1 cellular context compared by ENCODE assay signal in the genomic region with DNA sequence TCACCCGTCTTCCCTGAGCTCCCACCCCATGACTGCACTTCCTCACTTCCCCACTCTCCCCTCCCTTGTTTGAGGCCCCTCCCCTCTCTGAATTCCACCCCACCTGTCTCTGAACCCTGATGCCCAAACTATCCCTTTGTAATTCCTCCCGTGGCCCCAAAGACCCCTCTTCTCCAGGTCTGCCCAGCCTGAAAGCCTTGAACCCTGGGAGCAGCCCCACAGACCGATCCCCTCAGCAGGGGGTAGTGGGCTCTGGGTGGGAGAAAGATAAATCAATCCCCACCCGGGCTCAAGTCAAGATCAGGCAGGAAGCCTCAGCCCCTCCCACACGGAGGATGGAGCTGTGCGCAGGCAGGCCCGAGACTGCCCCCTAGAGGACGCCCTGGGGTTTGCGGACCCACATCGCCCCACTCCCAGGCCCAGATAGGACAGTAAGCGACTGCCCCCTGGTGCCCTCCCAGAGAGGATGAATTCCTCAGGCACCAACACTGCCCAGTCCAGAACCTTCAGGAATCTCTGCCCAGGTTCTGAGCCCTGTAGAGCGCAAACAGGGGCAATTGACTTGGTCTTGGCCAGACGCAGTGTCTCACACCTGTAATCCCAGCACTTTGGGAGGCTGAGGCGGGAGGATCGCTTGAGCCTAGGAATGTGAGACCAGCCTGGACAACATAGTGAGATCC.
TF ChIP-seq lines count a peak whose summit lies in the region.

No MANE protein-coding gene starts in this region.

TF ChIP-seq in K562, 482 proteins besides CTCF, POLR2A, EP300 and RAD21 (continued from another document and continues in another):
- TF ChIP-seq, protein P1, sequence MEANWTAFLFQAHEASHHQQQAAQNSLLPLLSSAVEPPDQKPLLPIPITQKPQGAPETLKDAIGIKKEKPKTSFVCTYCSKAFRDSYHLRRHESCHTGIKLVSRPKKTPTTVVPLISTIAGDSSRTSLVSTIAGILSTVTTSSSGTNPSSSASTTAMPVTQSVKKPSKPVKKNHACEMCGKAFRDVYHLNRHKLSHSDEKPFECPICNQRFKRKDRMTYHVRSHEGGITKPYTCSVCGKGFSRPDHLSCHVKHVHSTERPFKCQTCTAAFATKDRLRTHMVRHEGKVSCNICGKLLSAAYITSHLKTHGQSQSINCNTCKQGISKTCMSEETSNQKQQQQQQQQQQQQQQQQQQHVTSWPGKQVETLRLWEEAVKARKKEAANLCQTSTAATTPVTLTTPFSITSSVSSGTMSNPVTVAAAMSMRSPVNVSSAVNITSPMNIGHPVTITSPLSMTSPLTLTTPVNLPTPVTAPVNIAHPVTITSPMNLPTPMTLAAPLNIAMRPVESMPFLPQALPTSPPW (CRISPR knock-in tag; IDR thresholded peaks at IDR 0.05): peak; percentile 89
- TF ChIP-seq HNRNPH1 (optimal IDR thresholded peaks at IDR 0.05; ENCODE audit: low read depth, low read length): no peak
- TF ChIP-seq NELFE (IDR thresholded peaks at IDR 0.05; ENCODE audit: insufficient read depth, insufficient read length): no peak
- TF ChIP-seq TGIF2 (CRISPR knock-in tag; IDR thresholded peaks at IDR 0.05): no peak
- peak; percentile 26; the same call in 1 of the 2 replicates for TF ChIP-seq NFE2 (IDR thresholded peaks at IDR 0.05; ENCODE audit: low read depth)
- TF ChIP-seq, protein P2, sequence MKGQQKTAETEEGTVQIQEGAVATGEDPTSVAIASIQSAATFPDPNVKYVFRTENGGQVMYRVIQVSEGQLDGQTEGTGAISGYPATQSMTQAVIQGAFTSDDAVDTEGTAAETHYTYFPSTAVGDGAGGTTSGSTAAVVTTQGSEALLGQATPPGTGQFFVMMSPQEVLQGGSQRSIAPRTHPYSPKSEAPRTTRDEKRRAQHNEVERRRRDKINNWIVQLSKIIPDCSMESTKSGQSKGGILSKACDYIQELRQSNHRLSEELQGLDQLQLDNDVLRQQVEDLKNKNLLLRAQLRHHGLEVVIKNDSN (CRISPR knock-in tag; IDR thresholded peaks at IDR 0.05): no peak
- TF ChIP-seq BRCA1 (IDR thresholded peaks at IDR 0.05): no peak
- no peak for TF ChIP-seq BRCA1 (CRISPR knock-in tag; IDR thresholded peaks at IDR 0.05)
- TF ChIP-seq, protein P3, sequence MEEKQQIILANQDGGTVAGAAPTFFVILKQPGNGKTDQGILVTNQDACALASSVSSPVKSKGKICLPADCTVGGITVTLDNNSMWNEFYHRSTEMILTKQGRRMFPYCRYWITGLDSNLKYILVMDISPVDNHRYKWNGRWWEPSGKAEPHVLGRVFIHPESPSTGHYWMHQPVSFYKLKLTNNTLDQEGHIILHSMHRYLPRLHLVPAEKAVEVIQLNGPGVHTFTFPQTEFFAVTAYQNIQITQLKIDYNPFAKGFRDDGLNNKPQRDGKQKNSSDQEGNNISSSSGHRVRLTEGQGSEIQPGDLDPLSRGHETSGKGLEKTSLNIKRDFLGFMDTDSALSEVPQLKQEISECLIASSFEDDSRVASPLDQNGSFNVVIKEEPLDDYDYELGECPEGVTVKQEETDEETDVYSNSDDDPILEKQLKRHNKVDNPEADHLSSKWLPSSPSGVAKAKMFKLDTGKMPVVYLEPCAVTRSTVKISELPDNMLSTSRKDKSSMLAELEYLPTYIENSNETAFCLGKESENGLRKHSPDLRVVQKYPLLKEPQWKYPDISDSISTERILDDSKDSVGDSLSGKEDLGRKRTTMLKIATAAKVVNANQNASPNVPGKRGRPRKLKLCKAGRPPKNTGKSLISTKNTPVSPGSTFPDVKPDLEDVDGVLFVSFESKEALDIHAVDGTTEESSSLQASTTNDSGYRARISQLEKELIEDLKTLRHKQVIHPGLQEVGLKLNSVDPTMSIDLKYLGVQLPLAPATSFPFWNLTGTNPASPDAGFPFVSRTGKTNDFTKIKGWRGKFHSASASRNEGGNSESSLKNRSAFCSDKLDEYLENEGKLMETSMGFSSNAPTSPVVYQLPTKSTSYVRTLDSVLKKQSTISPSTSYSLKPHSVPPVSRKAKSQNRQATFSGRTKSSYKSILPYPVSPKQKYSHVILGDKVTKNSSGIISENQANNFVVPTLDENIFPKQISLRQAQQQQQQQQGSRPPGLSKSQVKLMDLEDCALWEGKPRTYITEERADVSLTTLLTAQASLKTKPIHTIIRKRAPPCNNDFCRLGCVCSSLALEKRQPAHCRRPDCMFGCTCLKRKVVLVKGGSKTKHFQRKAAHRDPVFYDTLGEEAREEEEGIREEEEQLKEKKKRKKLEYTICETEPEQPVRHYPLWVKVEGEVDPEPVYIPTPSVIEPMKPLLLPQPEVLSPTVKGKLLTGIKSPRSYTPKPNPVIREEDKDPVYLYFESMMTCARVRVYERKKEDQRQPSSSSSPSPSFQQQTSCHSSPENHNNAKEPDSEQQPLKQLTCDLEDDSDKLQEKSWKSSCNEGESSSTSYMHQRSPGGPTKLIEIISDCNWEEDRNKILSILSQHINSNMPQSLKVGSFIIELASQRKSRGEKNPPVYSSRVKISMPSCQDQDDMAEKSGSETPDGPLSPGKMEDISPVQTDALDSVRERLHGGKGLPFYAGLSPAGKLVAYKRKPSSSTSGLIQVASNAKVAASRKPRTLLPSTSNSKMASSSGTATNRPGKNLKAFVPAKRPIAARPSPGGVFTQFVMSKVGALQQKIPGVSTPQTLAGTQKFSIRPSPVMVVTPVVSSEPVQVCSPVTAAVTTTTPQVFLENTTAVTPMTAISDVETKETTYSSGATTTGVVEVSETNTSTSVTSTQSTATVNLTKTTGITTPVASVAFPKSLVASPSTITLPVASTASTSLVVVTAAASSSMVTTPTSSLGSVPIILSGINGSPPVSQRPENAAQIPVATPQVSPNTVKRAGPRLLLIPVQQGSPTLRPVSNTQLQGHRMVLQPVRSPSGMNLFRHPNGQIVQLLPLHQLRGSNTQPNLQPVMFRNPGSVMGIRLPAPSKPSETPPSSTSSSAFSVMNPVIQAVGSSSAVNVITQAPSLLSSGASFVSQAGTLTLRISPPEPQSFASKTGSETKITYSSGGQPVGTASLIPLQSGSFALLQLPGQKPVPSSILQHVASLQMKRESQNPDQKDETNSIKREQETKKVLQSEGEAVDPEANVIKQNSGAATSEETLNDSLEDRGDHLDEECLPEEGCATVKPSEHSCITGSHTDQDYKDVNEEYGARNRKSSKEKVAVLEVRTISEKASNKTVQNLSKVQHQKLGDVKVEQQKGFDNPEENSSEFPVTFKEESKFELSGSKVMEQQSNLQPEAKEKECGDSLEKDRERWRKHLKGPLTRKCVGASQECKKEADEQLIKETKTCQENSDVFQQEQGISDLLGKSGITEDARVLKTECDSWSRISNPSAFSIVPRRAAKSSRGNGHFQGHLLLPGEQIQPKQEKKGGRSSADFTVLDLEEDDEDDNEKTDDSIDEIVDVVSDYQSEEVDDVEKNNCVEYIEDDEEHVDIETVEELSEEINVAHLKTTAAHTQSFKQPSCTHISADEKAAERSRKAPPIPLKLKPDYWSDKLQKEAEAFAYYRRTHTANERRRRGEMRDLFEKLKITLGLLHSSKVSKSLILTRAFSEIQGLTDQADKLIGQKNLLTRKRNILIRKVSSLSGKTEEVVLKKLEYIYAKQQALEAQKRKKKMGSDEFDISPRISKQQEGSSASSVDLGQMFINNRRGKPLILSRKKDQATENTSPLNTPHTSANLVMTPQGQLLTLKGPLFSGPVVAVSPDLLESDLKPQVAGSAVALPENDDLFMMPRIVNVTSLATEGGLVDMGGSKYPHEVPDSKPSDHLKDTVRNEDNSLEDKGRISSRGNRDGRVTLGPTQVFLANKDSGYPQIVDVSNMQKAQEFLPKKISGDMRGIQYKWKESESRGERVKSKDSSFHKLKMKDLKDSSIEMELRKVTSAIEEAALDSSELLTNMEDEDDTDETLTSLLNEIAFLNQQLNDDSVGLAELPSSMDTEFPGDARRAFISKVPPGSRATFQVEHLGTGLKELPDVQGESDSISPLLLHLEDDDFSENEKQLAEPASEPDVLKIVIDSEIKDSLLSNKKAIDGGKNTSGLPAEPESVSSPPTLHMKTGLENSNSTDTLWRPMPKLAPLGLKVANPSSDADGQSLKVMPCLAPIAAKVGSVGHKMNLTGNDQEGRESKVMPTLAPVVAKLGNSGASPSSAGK (IDR thresholded peaks at IDR 0.05): no peak
- no peak for TF ChIP-seq ZNF175 (CRISPR knock-in tag; IDR thresholded peaks at IDR 0.05; ENCODE audit: low read depth)
- TF ChIP-seq, protein P4, sequence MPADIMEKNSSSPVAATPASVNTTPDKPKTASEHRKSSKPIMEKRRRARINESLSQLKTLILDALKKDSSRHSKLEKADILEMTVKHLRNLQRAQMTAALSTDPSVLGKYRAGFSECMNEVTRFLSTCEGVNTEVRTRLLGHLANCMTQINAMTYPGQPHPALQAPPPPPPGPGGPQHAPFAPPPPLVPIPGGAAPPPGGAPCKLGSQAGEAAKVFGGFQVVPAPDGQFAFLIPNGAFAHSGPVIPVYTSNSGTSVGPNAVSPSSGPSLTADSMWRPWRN (IDR thresholded peaks at IDR 0.05; ENCODE audit: low read depth): no peak
- TF ChIP-seq HDAC2 (IDR thresholded peaks at IDR 0.05): 0 out of 2 replicates have a peak, but pooled peaks have one; percentile 32
- no peak for TF ChIP-seq ARHGAP35 (IDR thresholded peaks at IDR 0.05; ENCODE audit: partially characterized antibody)
- peak; percentile 70; the same call in 1 of the 2 replicates for TF ChIP-seq TOE1 (IDR thresholded peaks at IDR 0.05; ENCODE audit: borderline replicate concordance)
- TF ChIP-seq TOE1 (CRISPR knock-in tag; IDR thresholded peaks at IDR 0.05; ENCODE audit: borderline replicate concordance, low read depth): no peak
- TF ChIP-seq ZNF778 (CRISPR knock-in tag; IDR thresholded peaks at IDR 0.05): no peak
- TF ChIP-seq, protein P5, sequence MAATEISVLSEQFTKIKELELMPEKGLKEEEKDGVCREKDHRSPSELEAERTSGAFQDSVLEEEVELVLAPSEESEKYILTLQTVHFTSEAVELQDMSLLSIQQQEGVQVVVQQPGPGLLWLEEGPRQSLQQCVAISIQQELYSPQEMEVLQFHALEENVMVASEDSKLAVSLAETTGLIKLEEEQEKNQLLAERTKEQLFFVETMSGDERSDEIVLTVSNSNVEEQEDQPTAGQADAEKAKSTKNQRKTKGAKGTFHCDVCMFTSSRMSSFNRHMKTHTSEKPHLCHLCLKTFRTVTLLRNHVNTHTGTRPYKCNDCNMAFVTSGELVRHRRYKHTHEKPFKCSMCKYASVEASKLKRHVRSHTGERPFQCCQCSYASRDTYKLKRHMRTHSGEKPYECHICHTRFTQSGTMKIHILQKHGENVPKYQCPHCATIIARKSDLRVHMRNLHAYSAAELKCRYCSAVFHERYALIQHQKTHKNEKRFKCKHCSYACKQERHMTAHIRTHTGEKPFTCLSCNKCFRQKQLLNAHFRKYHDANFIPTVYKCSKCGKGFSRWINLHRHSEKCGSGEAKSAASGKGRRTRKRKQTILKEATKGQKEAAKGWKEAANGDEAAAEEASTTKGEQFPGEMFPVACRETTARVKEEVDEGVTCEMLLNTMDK (IDR thresholded peaks at IDR 0.05; ENCODE audit: borderline replicate concordance, insufficient read depth, low read depth, low read length, poor library complexity, severe bottlenecking): peak; percentile 93
- no peak for TF ChIP-seq MIER1 (IDR thresholded peaks at IDR 0.05; ENCODE audit: low read depth)
- TF ChIP-seq NR4A1 (CRISPR knock-in tag; IDR thresholded peaks at IDR 0.05): no peak
- no peak for TF ChIP-seq NR4A1 (tag; IDR thresholded peaks at IDR 0.05)
- TF ChIP-seq, protein P6, sequence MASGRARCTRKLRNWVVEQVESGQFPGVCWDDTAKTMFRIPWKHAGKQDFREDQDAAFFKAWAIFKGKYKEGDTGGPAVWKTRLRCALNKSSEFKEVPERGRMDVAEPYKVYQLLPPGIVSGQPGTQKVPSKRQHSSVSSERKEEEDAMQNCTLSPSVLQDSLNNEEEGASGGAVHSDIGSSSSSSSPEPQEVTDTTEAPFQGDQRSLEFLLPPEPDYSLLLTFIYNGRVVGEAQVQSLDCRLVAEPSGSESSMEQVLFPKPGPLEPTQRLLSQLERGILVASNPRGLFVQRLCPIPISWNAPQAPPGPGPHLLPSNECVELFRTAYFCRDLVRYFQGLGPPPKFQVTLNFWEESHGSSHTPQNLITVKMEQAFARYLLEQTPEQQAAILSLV (tag; IDR thresholded peaks at IDR 0.05): no peak
- TF ChIP-seq SIN3A (IDR thresholded peaks at IDR 0.05; ENCODE audit: borderline replicate concordance in 2 of 2, control insufficient read depth in 1 of 2, low read depth in 2 of 2, low read length in 2 of 2): no peak
- peak; percentile 19; the same call in 1 of the 2 replicates for TF ChIP-seq GATA2 (CRISPR knock-in tag; IDR thresholded peaks at IDR 0.05)
- peak; percentile 53; the same call in 1 of the 2 replicates for TF ChIP-seq CXXC5 (CRISPR knock-in tag; IDR thresholded peaks at IDR 0.05)
- no peak for TF ChIP-seq NCOA4 (IDR thresholded peaks at IDR 0.05; ENCODE audit: partially characterized antibody)
